8 cellular contexts compared by ENCODE assay signal in the genomic region with DNA sequence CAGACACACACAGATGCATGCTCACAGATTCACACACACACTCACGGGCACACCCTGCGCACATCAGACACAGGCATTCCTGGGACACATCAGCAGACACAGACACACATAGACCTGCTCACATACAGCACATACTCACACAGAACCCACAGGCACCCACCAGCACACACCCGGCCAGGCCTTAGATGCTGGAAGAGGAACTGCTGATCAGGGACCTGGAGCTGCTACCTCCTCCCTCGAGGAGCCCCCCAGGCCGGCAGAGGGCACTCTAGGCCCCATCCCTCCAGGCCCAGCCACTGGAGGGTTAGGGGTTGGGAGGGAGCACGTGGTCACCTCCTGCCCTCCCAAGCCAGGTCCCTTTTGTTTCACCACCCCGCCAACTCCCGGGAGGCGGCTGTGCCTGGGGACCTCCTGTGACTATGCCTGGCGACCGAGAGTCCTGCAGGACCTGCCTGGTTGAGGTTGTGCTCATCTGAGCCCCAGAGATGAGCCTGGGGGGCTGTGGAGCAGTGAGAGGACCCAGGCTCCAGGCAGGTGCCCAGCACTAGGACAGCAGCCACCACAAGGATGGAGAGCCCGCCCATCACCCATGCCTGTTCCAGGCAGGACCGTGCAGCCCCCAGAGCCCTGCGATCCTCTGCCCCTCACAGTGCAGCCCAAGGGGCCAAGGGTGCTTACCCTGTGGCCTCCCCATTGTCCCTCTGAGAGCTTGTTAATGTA. TPM values are rescaled to one million over a fixed set of nuclear protein-coding genes. Genes with fewer than 3 reads are reported as not detected.
A peak's percentile ranks its signal among the peaks of the same experiment; 100 is the strongest.
DNase-seq lines count a peak whose midpoint lies in the region; ATAC-seq and TF ChIP-seq lines count a peak whose summit lies in the region.

No MANE protein-coding gene starts in this region.

- H3K4me3 Mint-ChIP-seq in CD14-positive monocyte: peak overlapping the region in 1 of 2 donors; percentile 21

- no peaks in the 10 kb centered on the region for H3K9me3 ChIP-seq in iPS-18c (ENCODE audit: control insufficient read depth, insufficient read depth, low read length)

- intact Hi-C loops in CD14-positive monocyte (cut with micrococcal nuclease): no loop called here

- peaks cover 13% of the 10 kb centered on the region for H3K4me1 Mint-ChIP-seq in CD14-positive monocyte

- peak overlapping the region in 1 of 7 donors; percentile 50 for H3K27ac Mint-ChIP-seq in CD14-positive monocyte

- DNase-seq in CD14-positive monocyte (ENCODE audit: low spot score) (peak; percentile 70), T-helper 1 cell (peak in 3 of 5 donors; percentile 49 to 52 (median 50)), anterior cingulate cortex (lab: John Stamatoyannopoulos, UW) (peak in 55 of 58 donors; percentile 11 to 89 (median 71)), NCI-H2107 treated with DMSO at 0.1 percent for 48 hours (lab: John Stamatoyannopoulos, UW; ENCODE audit: unreplicated experiment) (no peak)
- peak; percentile 54 for DNase-seq in Jurkat, Clone E6-1 (ENCODE audit: low read depth, low spot score)
- peak; percentile 66 for DNase-seq in stimulated activated CD4-positive, alpha-beta T cell treated with anti-CD3 and anti-CD28 coated beads, Interleukin-1b, Interleukin-23, amount 100 ng/mL, for 48 hours

- no peaks in the 10 kb centered on the region for H3K36me3 Mint-ChIP-seq in CD14-positive monocyte

- no peaks in the 10 kb centered on the region for H3K9me3 Mint-ChIP-seq in CD14-positive monocyte

- peak; percentile 64 for TF ChIP-seq CTCF in CD14-positive monocyte (IDR thresholded peaks at IDR 0.05)

- H3K4me3 ChIP-seq in Jurkat, Clone E6-1 (ENCODE audit: low read length): no peak overlapping the region; the same call in 1 of the 2 replicates
- H3K4me3 ChIP-seq in iPS-18c (ENCODE audit: insufficient read depth, low read depth, low read length): peak overlapping the region; percentile 51

- peaks cover 2 to 10% (median 4%) of the 10 kb centered on the region in 3 donors for H3K27me3 Mint-ChIP-seq in CD14-positive monocyte (ENCODE audit: low read depth in 3 of 3)

- ATAC-seq in GM19397 (IDR thresholded peaks at IDR 0.05; ENCODE audit: unreplicated experiment): peak; percentile 68

RNA-seq across cellular contexts. Expression of a gene that starts 21.0 kb away (rescaled TPM):
- 1,000 to 10,000 TPM; 1,072 to 1,127 TPM for polyA plus RNA-seq in CD14-positive monocyte
- polyA plus RNA-seq in Jurkat, Clone E6-1 (2012; ENCODE audit: insufficient read depth, insufficient read length): 4,686 TPM
